ENCODE assay signal across 10 cellular contexts in genomic region chr5:55440188-55440646, GRCh38.
A peak's percentile ranks its signal among the peaks of the same experiment; 100 is the strongest.
DNase-seq lines count a peak whose midpoint lies in the region; ATAC-seq and TF ChIP-seq lines count a peak whose summit lies in the region.
"Had no signal": no experiment of that assay in that cellular context is flagged by ENCODE, and none has a peak within 500 bp of the region (broad histone marks: within the 10 kb centered on the region; RNA-seq: fewer than 3 reads in every experiment).

No MANE protein-coding gene starts in this region.

- DNase-seq in activated CD4-positive, alpha-beta T cell treated with anti-CD3 and anti-CD28 coated beads, Interleukin-2, amount 50 U/mL, for 48 hours = peak; percentile 23 to 41
- DNase-seq in heart right ventricle (no peak), glomerular visceral epithelial cell (ENCODE audit: extremely low spot score) (no peak), HuH-7.5 (ENCODE audit: low spot score) (no peak)
- DNase-seq: activated CD8-positive, alpha-beta memory T cell treated with anti-CD3 and anti-CD28 coated beads, Interleukin-2, amount 50 U/mL, for 4 hours had no signal

- H3K4me1 ChIP-seq in heart right ventricle = peaks cover 21 to 77% (median 54%) of the 10 kb centered on the region in 9 donors

- peaks cover 10% of the 10 kb centered on the region for H3K4me1 Mint-ChIP-seq in stimulated activated memory B cell treated with anti-CD40 and anti-IgM and Interleukin-4, amounts not matched to agents 10 μg/mL and 1 μg/mL and 100 μg/mL, for 72 hours

- H3K4me3 Mint-ChIP-seq in stimulated activated memory B cell treated with anti-CD40 and anti-IgM and Interleukin-4, amounts not matched to agents 10 μg/mL and 1 μg/mL and 100 μg/mL, for 72 hours = no peak overlapping the region

- H3K27me3 Mint-ChIP-seq in stimulated activated memory B cell treated with anti-CD40 and anti-IgM and Interleukin-4, amounts not matched to agents 10 μg/mL and 1 μg/mL and 100 μg/mL, for 72 hours = no peaks in the 10 kb centered on the region

- no peaks in the 10 kb centered on the region for H3K27me3 ChIP-seq in heart right ventricle

- H3K4me3 ChIP-seq in heart right ventricle = no peak overlapping the region
- H3K4me3 ChIP-seq: lung had no signal

- H3K27ac Mint-ChIP-seq in stimulated activated memory B cell treated with anti-CD40 and anti-IgM and Interleukin-4, amounts not matched to agents 10 μg/mL and 1 μg/mL and 100 μg/mL, for 72 hours = peak overlapping the region; percentile 80

- peak overlapping the region; percentile 1 to 90 (median 80) for H3K27ac ChIP-seq in heart right ventricle

- peaks cover 0 to 10% (median 0%) of the 10 kb centered on the region in 11 donors for H3K9me3 ChIP-seq in heart right ventricle

- H3K36me3 Mint-ChIP-seq in stimulated activated memory B cell treated with anti-CD40 and anti-IgM and Interleukin-4, amounts not matched to agents 10 μg/mL and 1 μg/mL and 100 μg/mL, for 72 hours = peaks cover 32% of the 10 kb centered on the region

- intact Hi-C loops in heart right ventricle (cut with DNase I) = no loop called here

- peak; percentile 72 for ATAC-seq in HG03442 (IDR thresholded peaks at IDR 0.05; ENCODE audit: unreplicated experiment)
- peak in 5 of 8 donors; percentile 33 to 72 (median 56) for ATAC-seq in heart right ventricle
- ATAC-seq in stimulated activated memory B cell treated with anti-CD40 and anti-IgM and Interleukin-4, amounts not matched to agents 10 μg/mL and 1 μg/mL and 100 μg/mL, for 72 hours = no peak
- ATAC-seq in HG03095 (IDR thresholded peaks at IDR 0.05; ENCODE audit: unreplicated experiment) = no peak
- no peak for ATAC-seq in GM21423 (IDR thresholded peaks at IDR 0.05; ENCODE audit: unreplicated experiment)

- 61 to 63% methylated on average over 6 of the region's 6 CpGs for WGBS in heart right ventricle, 2 donors

- no peak for TF ChIP-seq CTCF in heart right ventricle (IDR thresholded peaks at IDR 0.05)

- H3K36me3 ChIP-seq in heart right ventricle = peaks cover 0 to 47% (median 7%) of the 10 kb centered on the region in 9 donors

- H3K9me3 Mint-ChIP-seq in stimulated activated memory B cell treated with anti-CD40 and anti-IgM and Interleukin-4, amounts not matched to agents 10 μg/mL and 1 μg/mL and 100 μg/mL, for 72 hours = peaks cover 3% of the 10 kb centered on the region

Comparison
In these comparisons a context has a peak if more than half of its experiments do, and no peak if none do; other contexts are left out.
1. ATAC-seq: peak in HG03442 (single experiment) and heart right ventricle (5 of 8); none in stimulated activated memory B cell treated with anti-CD40 and anti-IgM and Interleukin-4, amounts not matched to agents 10 μg/mL and 1 μg/mL and 100 μg/mL, for 72 hours (single experiment), HG03095 (single experiment) and GM21423 (single experiment).
2. DNase-seq: peak in activated CD4-positive, alpha-beta T cell treated with anti-CD3 and anti-CD28 coated beads, Interleukin-2, amount 50 U/mL, for 48 hours (2 of 2); none in heart right ventricle (0 of 2), glomerular visceral epithelial cell (single experiment) and HuH-7.5 (single experiment).